ENCODE assay signal across 13 cellular contexts in the genomic region with DNA sequence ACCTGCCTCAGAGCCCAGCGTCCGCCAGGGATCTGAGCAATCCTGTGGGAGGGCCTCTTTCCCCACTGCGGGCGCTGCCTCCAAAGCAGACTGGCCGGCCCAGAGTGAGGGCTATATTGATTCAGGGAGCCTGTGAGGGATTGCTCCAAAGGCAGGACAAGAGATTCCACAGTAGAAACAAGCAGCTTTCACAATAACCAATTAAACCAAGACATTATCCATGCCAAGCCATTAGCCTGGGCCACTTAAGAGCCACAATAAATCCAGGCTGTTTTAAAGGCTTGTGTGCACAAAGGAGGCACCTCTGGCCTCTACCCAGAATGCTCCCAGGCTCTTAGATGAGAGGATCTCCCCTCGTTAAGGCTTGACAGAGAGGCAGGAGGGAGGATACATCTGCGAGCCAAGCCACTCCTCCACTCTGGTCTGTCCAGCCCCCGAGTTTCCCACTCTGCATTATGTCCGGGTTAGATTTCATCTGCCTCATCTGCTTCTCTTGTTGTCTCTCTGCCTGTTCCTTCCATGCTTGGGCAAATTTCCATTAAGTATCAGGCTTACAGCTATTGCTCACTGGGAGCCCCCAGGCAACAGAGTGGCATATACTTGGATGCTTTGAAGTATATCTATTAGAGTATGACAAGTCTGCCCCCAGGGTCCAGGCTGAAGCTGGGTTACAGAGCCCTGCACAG.
DNase-seq lines count a peak whose midpoint lies in the region; ATAC-seq, FAIRE-seq and TF ChIP-seq lines count a peak whose summit lies in the region.
"Had no signal": no experiment of that assay in that cellular context is flagged by ENCODE, and none has a peak within 500 bp of the region (broad histone marks: within the 10 kb centered on the region; RNA-seq: fewer than 3 reads in every experiment).

No MANE protein-coding gene starts in this region.

- no peaks in the 10 kb centered on the region for H3K9me1 ChIP-seq in IMR-90 (ENCODE audit: insufficient read depth, low read length)

- no peaks in the 10 kb centered on the region for H3K36me3 ChIP-seq in IMR-90 (ENCODE audit: control insufficient read depth, insufficient read depth, low read length)
- no peaks in the 10 kb centered on the region for H3K36me3 ChIP-seq in bronchial epithelial cell (ENCODE audit: control insufficient read depth, insufficient read depth, low read length)
- no peaks in the 10 kb centered on the region for H3K36me3 ChIP-seq in CD8-positive, alpha-beta memory T cell (ENCODE audit: insufficient read depth, low read length)

- DNase-seq in IMR-90 (no peak), NCI-H446 (lab: John Stamatoyannopoulos, UW) (peak; percentile 49 to 76), bronchial epithelial cell (ENCODE audit: low read depth) (peak; percentile 3), neural crest cell (ENCODE audit: low read depth, low spot score) (peak; percentile 18)
- DNase-seq in activated effector memory CD4-positive, alpha-beta T cell treated with Interleukin-2 at 50 U/mL for 16 hours, result no peak
- DNase-seq in stimulated activated CD4-positive, alpha-beta T cell treated with anti-CD3 and anti-CD28 coated beads, Interleukin-4, amount 100 ng/mL, for 1 hour, result no peak
- no peak for DNase-seq in CD8-positive, alpha-beta memory T cell
- DNase-seq: activated CD8-positive, alpha-beta memory T cell treated with anti-CD3 and anti-CD28 coated beads, Interleukin-2, amount 50 U/mL, for 4 hours; body of pancreas; left ventricle myocardium superior; tibial artery had no signal

- no peak overlapping the region for H4K5ac ChIP-seq in IMR-90 (ENCODE audit: low read depth, low read length)

- no peak overlapping the region for H4K91ac ChIP-seq in IMR-90 (ENCODE audit: insufficient read depth, low read depth, low read length)

- intact Hi-C loops in IMR-90 (cut with micrococcal nuclease), result no loop called here

- no peak for TF ChIP-seq CTCF in IMR-90 (conservative IDR thresholded peaks at IDR 0.05; ENCODE audit: low read depth, low read length)
- no peak for TF ChIP-seq CTCF in bronchial epithelial cell (IDR thresholded peaks at IDR 0.05; ENCODE audit: insufficient read depth, low read length, severe bottlenecking)
- TF ChIP-seq CTCF in neural crest cell (conservative IDR thresholded peaks at IDR 0.05), result no peak

- no peaks in the 10 kb centered on the region for H3K4me1 ChIP-seq in IMR-90 (ENCODE audit: control insufficient read depth, insufficient read depth, low read length)
- peaks cover 6% of the 10 kb centered on the region for H3K4me1 ChIP-seq in CD8-positive, alpha-beta memory T cell (ENCODE audit: insufficient read depth, low read length)
- H3K4me1 ChIP-seq: body of pancreas, tibial artery had no signal

- H4K20me1 ChIP-seq in IMR-90 (ENCODE audit: insufficient read depth, low read length), result no peaks in the 10 kb centered on the region

- no peak overlapping the region for H3K4me2 ChIP-seq in IMR-90 (ENCODE audit: low read depth, low read length)

- H3K4me3 Mint-ChIP-seq in neural crest cell, result no peak overlapping the region
- no peak overlapping the region for H3K4me3 Mint-ChIP-seq in CD8-positive, alpha-beta memory T cell
- H3K4me3 Mint-ChIP-seq: IgD-negative memory B cell had no signal

- H3K23ac ChIP-seq in IMR-90 (ENCODE audit: low read depth, low read length), result no peak overlapping the region

- CTCF ChIA-PET in IMR-90 (lab: Yijun Ruan, JAX), result no interaction called here
- CTCF ChIA-PET in CD8-positive, alpha-beta memory T cell (lab: Charles Lee), result no interaction called here

- WGBS in IMR-90 (ENCODE audit: extremely low coverage in 2 of 2, insufficient read length in 1 of 2), 2 experiments, result 38% methylated on average over 2 of the region's 9 CpGs; no CpG with 5 or more reads in 1 of the 2 experiments

- H3K27me3 ChIP-seq in IMR-90 (ENCODE audit: control insufficient read depth, insufficient read depth, low read length) (peaks cover 2% of the 10 kb centered on the region; the same call in 1 of the 2 replicates), bronchial epithelial cell (ENCODE audit: control insufficient read depth, insufficient read depth, low read length) (peaks cover 1% of the 10 kb centered on the region)
- H3K27me3 ChIP-seq in CD8-positive, alpha-beta memory T cell (ENCODE audit: insufficient read depth, low read length, poor library complexity, severe bottlenecking), result no peaks in the 10 kb centered on the region
- H3K27me3 ChIP-seq: body of pancreas, tibial artery had no signal

- ATAC-seq in IMR-90 (ENCODE audit: low read depth), result no peak
- no peak for ATAC-seq in HG03175 (IDR thresholded peaks at IDR 0.05; ENCODE audit: unreplicated experiment)
- ATAC-seq: body of pancreas, left ventricle myocardium superior had no signal

- H3K18ac ChIP-seq in IMR-90 (ENCODE audit: low read depth, low read length), result no peak overlapping the region

- H3K27ac ChIP-seq in IMR-90 (ENCODE audit: insufficient read depth, low read length), result no peak overlapping the region
- H3K27ac ChIP-seq in CD8-positive, alpha-beta memory T cell (ENCODE audit: low read depth, low read length), result no peak overlapping the region
- H3K27ac ChIP-seq: body of pancreas, tibial artery had no signal

- in situ Hi-C loops in IMR-90 (cut with MboI; ENCODE audit: low sequenced_read_pairs), result no loop called here

- POLR2A ChIA-PET in IMR-90 (lab: Charles Lee; ENCODE audit: unreplicated experiment), result no interaction called here
- POLR2A ChIA-PET in CD8-positive, alpha-beta memory T cell (lab: Charles Lee), result no interaction called here

- TF ChIP-seq POLR2A in IMR-90 (IDR thresholded peaks at IDR 0.05; ENCODE audit: low read depth, low read length), result no peak

- H3K4me3 ChIP-seq in IMR-90 (ENCODE audit: insufficient read depth, low read depth, low read length) (no peak overlapping the region), bronchial epithelial cell (ENCODE audit: low read depth, low read length) (no peak overlapping the region)
- H3K4me3 ChIP-seq in CD8-positive, alpha-beta memory T cell (ENCODE audit: low read length), result no peak overlapping the region
- H3K4me3 ChIP-seq: body of pancreas, tibial artery had no signal

- H3K14ac ChIP-seq in IMR-90 (replicated peaks; ENCODE audit: low read depth, low read length), result no peak overlapping the region

- no peak overlapping the region for H2AK5ac ChIP-seq in IMR-90 (ENCODE audit: low read depth, low read length)

- H2BK120ac ChIP-seq in IMR-90 (ENCODE audit: low read depth, low read length), result no peak overlapping the region

- no peak overlapping the region for H4K8ac ChIP-seq in IMR-90 (ENCODE audit: low read depth in 2 of 2, low read length in 2 of 2)

- H2BK5ac ChIP-seq in IMR-90 (ENCODE audit: low read depth, low read length, poor library complexity, severe bottlenecking), result no peak overlapping the region

- H3K9me3 ChIP-seq in IMR-90 (ENCODE audit: control insufficient read depth, insufficient read depth, low read length), result no peaks in the 10 kb centered on the region
- no peaks in the 10 kb centered on the region for H3K9me3 ChIP-seq in CD8-positive, alpha-beta memory T cell (ENCODE audit: low read length)
- H3K9me3 ChIP-seq: body of pancreas, tibial artery had no signal

- no TSS peak for BruUV-seq in IMR-90 (replicated peaks; lab: Mats Ljungman, UMichigan)

- H3K27me3 Mint-ChIP-seq in neural crest cell (ENCODE audit: low read depth), result peaks cover 7% of the 10 kb centered on the region
- no peaks in the 10 kb centered on the region for H3K27me3 Mint-ChIP-seq in CD8-positive, alpha-beta memory T cell
- H3K27me3 Mint-ChIP-seq: IgD-negative memory B cell had no signal

- H3K56ac ChIP-seq in IMR-90 (ENCODE audit: extremely low read depth, insufficient read depth, low read length), result no peak overlapping the region

- peak overlapping the region; percentile 51 for H2AFZ ChIP-seq in IMR-90 (replicated peaks; ENCODE audit: low read length, poor library complexity)

- H2BK15ac ChIP-seq in IMR-90 (ENCODE audit: low read depth, low read length), result no peak overlapping the region

- H3K4ac ChIP-seq in IMR-90 (ENCODE audit: low read depth, low read length), result no peak overlapping the region

- peaks cover 3% of the 10 kb centered on the region for H3K36me3 Mint-ChIP-seq in neural crest cell (ENCODE audit: low read depth)
- H3K36me3 Mint-ChIP-seq in CD8-positive, alpha-beta memory T cell, result no peaks in the 10 kb centered on the region
- H3K36me3 Mint-ChIP-seq: IgD-negative memory B cell had no signal

- no peaks in the 10 kb centered on the region for H3K9me3 Mint-ChIP-seq in neural crest cell
- H3K9me3 Mint-ChIP-seq in CD8-positive, alpha-beta memory T cell, result peaks cover 0 to 5% (median 0%) of the 10 kb centered on the region in 5 donors

- no peak overlapping the region for H3K9ac ChIP-seq in IMR-90 (ENCODE audit: low read depth, low read length)

- no peak overlapping the region for H2BK20ac ChIP-seq in IMR-90 (ENCODE audit: low read depth, low read length)

- dilution Hi-C loops in IMR-90 (cut with HindIII; ENCODE audit: low sequenced_read_pairs, unreplicated experiment), result no loop called here

- no peak for TF ChIP-seq RAD21 in IMR-90 (IDR thresholded peaks at IDR 0.05; ENCODE audit: low read length)

- H3K79me1 ChIP-seq in IMR-90 (ENCODE audit: low read depth in 1 of 2, low read length in 2 of 2), result no peaks in the 10 kb centered on the region

- H2AK9ac ChIP-seq in IMR-90 (replicated peaks; ENCODE audit: low read depth, low read length, poor library complexity), result no peak overlapping the region

- H3K4me1 Mint-ChIP-seq in neural crest cell, result peaks cover 26% of the 10 kb centered on the region
- H3K4me1 Mint-ChIP-seq in CD8-positive, alpha-beta memory T cell, result peaks cover 11 to 12% (median 11%) of the 10 kb centered on the region in 3 donors
- H3K4me1 Mint-ChIP-seq: IgD-negative memory B cell had no signal

- no peak for FAIRE-seq in bronchial epithelial cell (lab: Jason Lieb, UNC)

- no peak overlapping the region for H3K27ac Mint-ChIP-seq in neural crest cell (ENCODE audit: unreplicated experiment)
- no peak overlapping the region for H3K27ac Mint-ChIP-seq in CD8-positive, alpha-beta memory T cell

TF ChIP-seq in IMR-90, 13 proteins besides CTCF, POLR2A, EP300 and RAD21 (continues in another document):
- no peak for TF ChIP-seq RCOR1 (IDR thresholded peaks at IDR 0.05; ENCODE audit: insufficient replicate concordance, low read length)
- TF ChIP-seq NFE2L2 (IDR thresholded peaks at IDR 0.05; ENCODE audit: low read depth, low read length), result no peak
- TF ChIP-seq ELK1 (IDR thresholded peaks at IDR 0.05; ENCODE audit: borderline replicate concordance, low read depth, low read length), result no peak
- no peak for TF ChIP-seq CHD1 (IDR thresholded peaks at IDR 0.05; ENCODE audit: low read depth, low read length)
- TF ChIP-seq MAZ (IDR thresholded peaks at IDR 0.05; ENCODE audit: borderline replicate concordance, low read depth, low read length), result no peak

Comparison
In these comparisons a context has a peak if more than half of its experiments do, and no peak if none do; other contexts are left out.
1. DNase-seq: peak in NCI-H446 (2 of 2), bronchial epithelial cell (single experiment) and neural crest cell (single experiment); none in IMR-90 (single experiment), activated effector memory CD4-positive, alpha-beta T cell treated with Interleukin-2 at 50 U/mL for 16 hours (single experiment), stimulated activated CD4-positive, alpha-beta T cell treated with anti-CD3 and anti-CD28 coated beads, Interleukin-4, amount 100 ng/mL, for 1 hour (single experiment) and CD8-positive, alpha-beta memory T cell (0 of 5).